ENCODE assay signal across 9 cellular contexts in the genomic region with DNA sequence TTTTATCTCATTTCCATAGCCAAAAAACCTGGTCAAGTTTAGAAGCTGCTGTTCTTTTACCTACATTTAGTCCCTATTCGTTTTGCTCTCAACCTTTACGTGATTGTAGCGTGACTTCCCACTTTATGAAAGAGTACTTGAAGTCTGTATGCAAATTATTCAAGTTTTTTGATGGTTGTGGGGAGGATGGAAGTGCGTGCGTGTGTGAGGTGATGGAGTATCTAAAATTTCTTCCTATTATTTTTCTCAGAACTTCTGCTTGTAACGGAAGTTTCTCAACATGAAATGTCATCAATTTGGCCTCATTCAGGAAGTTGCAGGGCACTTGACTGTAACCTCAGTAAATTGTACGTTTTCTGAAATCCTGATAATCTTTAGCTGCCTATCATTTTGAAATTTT.
A peak's percentile ranks its signal among the peaks of the same experiment; 100 is the strongest.
DNase-seq lines count a peak whose midpoint lies in the region; ATAC-seq, FAIRE-seq and TF ChIP-seq lines count a peak whose summit lies in the region.
"Had no signal": no experiment of that assay in that cellular context is flagged by ENCODE, and none has a peak within 500 bp of the region (broad histone marks: within the 10 kb centered on the region; RNA-seq: fewer than 3 reads in every experiment).

No MANE protein-coding gene starts in this region.

- CTCF ChIA-PET in HepG2 (lab: Yijun Ruan, JAX; ENCODE audit: low intra/inter-chr PET ratio, low total read pairs), result no interaction called here

- POLR2A ChIA-PET in HepG2 (lab: Yijun Ruan, JAX), result no interaction called here

- peaks cover 64% of the 10 kb centered on the region for H3K4me1 Mint-ChIP-seq in activated naive CD4-positive, alpha-beta T cell treated with anti-CD3 and anti-CD28 coated beads, Interleukin-2, amount 50 U/mL, for 24 hours
- peaks cover 90% of the 10 kb centered on the region for H3K4me1 Mint-ChIP-seq in stimulated activated naive CD8-positive, alpha-beta T cell treated with anti-CD3 and anti-CD28 coated beads, Interleukin-15, Interleukin-2, amounts not matched to agents 100 ng/mL and 50 ng/mL, for 24 hours (ENCODE audit: low read depth)
- no peaks in the 10 kb centered on the region for H3K4me1 Mint-ChIP-seq in endothelial cell (ENCODE audit: unreplicated experiment)

- no peaks in the 10 kb centered on the region for H4K20me1 ChIP-seq in HepG2 (ENCODE audit: insufficient read depth, low read length)

- no peak for ATAC-seq in HepG2

- TF ChIP-seq EP300 in HepG2 (IDR thresholded peaks at IDR 0.05; ENCODE audit: low read depth in 2 of 2, low read length in 2 of 2), result no peak
- TF ChIP-seq EP300 in HepG2 (CRISPR knock-in tag; IDR thresholded peaks at IDR 0.05; ENCODE audit: borderline replicate concordance), result no peak

- H3K9me3 ChIP-seq in liver (ENCODE audit: control insufficient read depth in 4 of 4, low read length in 3 of 4) (no peaks in the 10 kb centered on the region), HepG2 (ENCODE audit: low read length) (no peaks in the 10 kb centered on the region)
- H3K9me3 ChIP-seq: pancreas had no signal

- H3K36me3 ChIP-seq in liver (ENCODE audit: control insufficient read depth in 4 of 4, insufficient read depth in 3 of 4, low read depth in 1 of 4, low read length in 3 of 4) (no peaks in the 10 kb centered on the region), HepG2 (replicated peaks in 1 of 2; ENCODE audit: control insufficient read depth in 1 of 2, insufficient read depth in 2 of 2, low read length in 2 of 2) (no peaks in the 10 kb centered on the region)
- H3K36me3 ChIP-seq: pancreas had no signal

- no peak for FAIRE-seq in HepG2 (lab: Jason Lieb, UNC)
- FAIRE-seq: pancreas had no signal

- intact Hi-C loops in HepG2 (cut with micrococcal nuclease; ENCODE audit: unreplicated experiment), result no loop called here

- no peak overlapping the region for H3K4me2 ChIP-seq in HepG2 (ENCODE audit: low read depth, low read length)

- H3K27me3 ChIP-seq in liver (ENCODE audit: control insufficient read depth in 4 of 4, insufficient read depth in 4 of 4, low read length in 3 of 4), result no peaks in the 10 kb centered on the region
- no peaks in the 10 kb centered on the region; a peak in 1 of 5 replicates for H3K27me3 ChIP-seq in HepG2 (ENCODE audit: control insufficient read depth in 1 of 2, insufficient read depth in 2 of 2, low read length in 2 of 2)
- H3K27me3 ChIP-seq: pancreas had no signal

- TF ChIP-seq RAD21 in liver (IDR thresholded peaks at IDR 0.05) (no peak), HepG2 (CRISPR knock-in tag; IDR thresholded peaks at IDR 0.05) (no peak)

- H3K27me3 Mint-ChIP-seq in activated naive CD4-positive, alpha-beta T cell treated with anti-CD3 and anti-CD28 coated beads, Interleukin-2, amount 50 U/mL, for 24 hours, result no peaks in the 10 kb centered on the region
- H3K27me3 Mint-ChIP-seq in stimulated activated naive CD8-positive, alpha-beta T cell treated with anti-CD3 and anti-CD28 coated beads, Interleukin-15, Interleukin-2, amounts not matched to agents 100 ng/mL and 50 ng/mL, for 24 hours, result no peaks in the 10 kb centered on the region
- H3K27me3 Mint-ChIP-seq in endothelial cell (ENCODE audit: unreplicated experiment), result no peaks in the 10 kb centered on the region

- in situ Hi-C loops in HepG2 (cut with HindIII; ENCODE audit: extremely low pct_ligation_motif_present, low pct_unique_long_range_greater_than_20kb), result no loop called here

- no peaks in the 10 kb centered on the region for H3K79me2 ChIP-seq in HepG2 (ENCODE audit: insufficient read depth, low read length)

- H3K36me3 Mint-ChIP-seq in activated naive CD4-positive, alpha-beta T cell treated with anti-CD3 and anti-CD28 coated beads, Interleukin-2, amount 50 U/mL, for 24 hours, result peaks cover 25% of the 10 kb centered on the region
- H3K36me3 Mint-ChIP-seq in stimulated activated naive CD8-positive, alpha-beta T cell treated with anti-CD3 and anti-CD28 coated beads, Interleukin-15, Interleukin-2, amounts not matched to agents 100 ng/mL and 50 ng/mL, for 24 hours (ENCODE audit: low read depth), result peaks cover 36% of the 10 kb centered on the region
- no peaks in the 10 kb centered on the region for H3K36me3 Mint-ChIP-seq in endothelial cell (ENCODE audit: low read depth, unreplicated experiment)

- no peak for TF ChIP-seq POLR2A in HepG2 (IDR thresholded peaks at IDR 0.05; ENCODE audit: insufficient read depth in 1 of 2, low read depth in 2 of 2, low read length in 2 of 2)

- H3K4me3 ChIP-seq in liver (ENCODE audit: low read depth in 1 of 3, low read length in 3 of 3), result no peak overlapping the region
- H3K4me3 ChIP-seq in HepG2 (replicated peaks in 1 of 3; ENCODE audit: insufficient read depth in 1 of 3, low read depth in 2 of 3, low read length in 3 of 3), result no peak overlapping the region
- no peak overlapping the region for H3K4me3 ChIP-seq in foreskin fibroblast (ENCODE audit: low read depth in 1 of 2, low read length in 2 of 2)
- H3K4me3 ChIP-seq: pancreas had no signal

- H2AFZ ChIP-seq in HepG2 (ENCODE audit: low read length), result no peak overlapping the region

- H3K9ac ChIP-seq in liver (ENCODE audit: low read depth in 1 of 2, low read length in 2 of 2) (no peak overlapping the region), HepG2 (ENCODE audit: insufficient read depth, low read depth, low read length) (no peak overlapping the region)

- H3K4me1 ChIP-seq in liver (ENCODE audit: control insufficient read depth in 4 of 4, insufficient read depth in 4 of 4, low read length in 3 of 4), result no peaks in the 10 kb centered on the region
- H3K4me1 ChIP-seq in HepG2 (ENCODE audit: insufficient read depth, low read length), result no peaks in the 10 kb centered on the region
- H3K4me1 ChIP-seq: pancreas had no signal

- no TSS peak for BruUV-seq in HepG2 (replicated peaks; lab: Mats Ljungman, UMichigan)

- peaks cover 15% of the 10 kb centered on the region for H3K9me3 Mint-ChIP-seq in activated naive CD4-positive, alpha-beta T cell treated with anti-CD3 and anti-CD28 coated beads, Interleukin-2, amount 50 U/mL, for 24 hours
- peaks cover 9% of the 10 kb centered on the region for H3K9me3 Mint-ChIP-seq in stimulated activated naive CD8-positive, alpha-beta T cell treated with anti-CD3 and anti-CD28 coated beads, Interleukin-15, Interleukin-2, amounts not matched to agents 100 ng/mL and 50 ng/mL, for 24 hours
- H3K9me3 Mint-ChIP-seq in endothelial cell (ENCODE audit: unreplicated experiment), result no peaks in the 10 kb centered on the region

- DNase-seq in HepG2 (ENCODE audit: low spot score), result no peak
- peak; percentile 87 for DNase-seq in MV-4-11 (lab: John Stamatoyannopoulos, UW)
- DNase-seq in NCI-H1092 (lab: John Stamatoyannopoulos, UW), result no peak
- DNase-seq in endothelial cell (ENCODE audit: low spot score), result no peak
- no peak for DNase-seq in foreskin fibroblast
- DNase-seq: pancreas had no signal

- TF ChIP-seq CTCF in liver (IDR thresholded peaks at IDR 0.05; ENCODE audit: low read depth, low read length, missing input control), result no peak
- TF ChIP-seq CTCF in HepG2 (CRISPR knock-in tag; IDR thresholded peaks at IDR 0.05), result no peak
- no peak for TF ChIP-seq CTCF in endothelial cell (IDR thresholded peaks at IDR 0.05; ENCODE audit: unreplicated experiment)
- no peak for TF ChIP-seq CTCF in foreskin fibroblast (IDR thresholded peaks at IDR 0.05; ENCODE audit: low read depth, low read length)

- H3K4me3 Mint-ChIP-seq in activated naive CD4-positive, alpha-beta T cell treated with anti-CD3 and anti-CD28 coated beads, Interleukin-2, amount 50 U/mL, for 24 hours, result peak overlapping the region; percentile 64
- H3K4me3 Mint-ChIP-seq in stimulated activated naive CD8-positive, alpha-beta T cell treated with anti-CD3 and anti-CD28 coated beads, Interleukin-15, Interleukin-2, amounts not matched to agents 100 ng/mL and 50 ng/mL, for 24 hours, result peak overlapping the region; percentile 69
- H3K4me3 Mint-ChIP-seq in endothelial cell (ENCODE audit: unreplicated experiment), result no peak overlapping the region

- WGBS in liver, result 57% methylated on average over 7 of the region's 7 CpGs
- WGBS in HepG2 (ENCODE audit: low lambda C conversion rate), result 15% methylated on average over 7 of the region's 7 CpGs

- H3K27ac ChIP-seq in liver (ENCODE audit: low read depth in 1 of 2, low read length in 2 of 2), result peak overlapping the region; percentile 31 to 39
- H3K27ac ChIP-seq in HepG2 (ENCODE audit: extremely low read length, insufficient read depth, low read length), result no peak overlapping the region
- H3K27ac ChIP-seq: pancreas had no signal

- H3K27ac Mint-ChIP-seq in activated naive CD4-positive, alpha-beta T cell treated with anti-CD3 and anti-CD28 coated beads, Interleukin-2, amount 50 U/mL, for 24 hours, result peak overlapping the region; percentile 98
- H3K27ac Mint-ChIP-seq in stimulated activated naive CD8-positive, alpha-beta T cell treated with anti-CD3 and anti-CD28 coated beads, Interleukin-15, Interleukin-2, amounts not matched to agents 100 ng/mL and 50 ng/mL, for 24 hours, result peak overlapping the region; percentile 99
- H3K27ac Mint-ChIP-seq in endothelial cell (ENCODE audit: unreplicated experiment), result no peak overlapping the region

TF ChIP-seq in liver, 16 proteins besides CTCF, POLR2A, EP300 and RAD21 (continues in another document):
- TF ChIP-seq, protein P1, sequence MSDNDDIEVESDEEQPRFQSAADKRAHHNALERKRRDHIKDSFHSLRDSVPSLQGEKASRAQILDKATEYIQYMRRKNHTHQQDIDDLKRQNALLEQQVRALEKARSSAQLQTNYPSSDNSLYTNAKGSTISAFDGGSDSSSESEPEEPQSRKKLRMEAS (IDR thresholded peaks at IDR 0.05), result no peak
- TF ChIP-seq GABPA (IDR thresholded peaks at IDR 0.05 in 1 of 2, conservative IDR thresholded peaks at IDR 0.05 in 1 of 2), result no peak
- no peak for TF ChIP-seq HNF4A (conservative IDR thresholded peaks at IDR 0.05)
- TF ChIP-seq HNF4G (IDR thresholded peaks at IDR 0.05), result no peak
- TF ChIP-seq TAF1 (conservative IDR thresholded peaks at IDR 0.05), result no peak

TF ChIP-seq in HepG2, 621 proteins besides CTCF, POLR2A, EP300 and RAD21 (continues in another document):
- TF ChIP-seq, protein P2, sequence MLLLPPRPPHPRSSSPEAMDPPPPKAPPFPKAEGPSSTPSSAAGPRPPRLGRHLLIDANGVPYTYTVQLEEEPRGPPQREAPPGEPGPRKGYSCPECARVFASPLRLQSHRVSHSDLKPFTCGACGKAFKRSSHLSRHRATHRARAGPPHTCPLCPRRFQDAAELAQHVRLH (CRISPR knock-in tag; IDR thresholded peaks at IDR 0.05; ENCODE audit: borderline replicate concordance, low read depth), result no peak
